ENCODE assay signal across 17 cellular contexts in genomic region chr9:7118653-7119052, GRCh38.
A peak's percentile ranks its signal among the peaks of the same experiment; 100 is the strongest.
DNase-seq lines count a peak whose midpoint lies in the region; ATAC-seq and TF ChIP-seq lines count a peak whose summit lies in the region.
"Had no signal": no experiment of that assay in that cellular context is flagged by ENCODE, and none has a peak within 500 bp of the region (broad histone marks: within the 10 kb centered on the region; RNA-seq: fewer than 3 reads in every experiment).

No MANE protein-coding gene starts in this region.

- no peaks in the 10 kb centered on the region for H3K27me3 Mint-ChIP-seq in activated naive CD4-positive, alpha-beta T cell treated with anti-CD3 and anti-CD28 coated beads for 36 hours (ENCODE audit: low read depth)

- H3K27ac ChIP-seq in effector memory CD4-positive, alpha-beta T cell (ENCODE audit: insufficient read depth, low read length, poor library complexity, severe bottlenecking): no peak overlapping the region
- H3K27ac ChIP-seq: prostate gland had no signal

- peaks cover 7% of the 10 kb centered on the region for H3K36me3 ChIP-seq in effector memory CD4-positive, alpha-beta T cell (ENCODE audit: control insufficient read depth, insufficient read depth, low read length)
- H3K36me3 ChIP-seq: prostate gland had no signal

- no peak overlapping the region for H3K4me3 ChIP-seq in epithelial cell of esophagus (ENCODE audit: low read length)
- no peak overlapping the region for H3K4me3 ChIP-seq in effector memory CD4-positive, alpha-beta T cell (ENCODE audit: insufficient read depth, low read depth, low read length, poor library complexity, severe bottlenecking)
- H3K4me3 ChIP-seq: prostate gland had no signal

- H3K4me3 Mint-ChIP-seq in activated naive CD4-positive, alpha-beta T cell treated with anti-CD3 and anti-CD28 coated beads for 36 hours: no peak overlapping the region
- H3K4me3 Mint-ChIP-seq: T-helper 1 cell treated with Interleukin-12 subunit alpha and Interleukin-12 subunit beta and Interleukin-4 antibody, amounts not matched to agents 30 μg/mL and 1 μg/mL, for 36 hours had no signal

- peak; percentile 5 for DNase-seq in ELR (ENCODE audit: low read depth)
- DNase-seq in epithelial cell of esophagus (ENCODE audit: low read depth): peak; percentile 15
- no peak for DNase-seq in GM13977 (ENCODE audit: low spot score)
- no peak for DNase-seq in DMS 273 treated with DMSO at 0.1 percent for 48 hours (lab: John Stamatoyannopoulos, UW)
- DNase-seq in effector memory CD4-positive, alpha-beta T cell: no peak
- DNase-seq in activated naive CD4-positive, alpha-beta T cell treated with anti-CD3 and anti-CD28 coated beads for 36 hours: no peak
- DNase-seq: ACHN; activated CD4-positive, alpha-beta T cell treated with anti-CD3 and anti-CD28 coated beads for 48 hours; effector CD8-positive, alpha-beta T cell; foreskin melanocyte; NCI-H526 treated with DMSO at 0.1 percent for 48 hours; RPMI8226; stimulated activated CD8-positive, alpha-beta memory T cell treated with anti-CD3 and anti-CD28 coated beads, Interleukin-4, amount 100 ng/mL, for 48 hours had no signal

- CTCF ChIA-PET in activated naive CD4-positive, alpha-beta T cell treated with anti-CD3 and anti-CD28 coated beads for 36 hours (lab: Charles Lee): no interaction called here

- intact Hi-C loops in activated naive CD4-positive, alpha-beta T cell treated with anti-CD3 and anti-CD28 coated beads for 36 hours (cut with micrococcal nuclease): no loop called here

- H3K27me3 ChIP-seq in effector memory CD4-positive, alpha-beta T cell (replicated peaks; ENCODE audit: control insufficient read depth, insufficient read depth, low read length, poor library complexity, severe bottlenecking): no peaks in the 10 kb centered on the region

- H3K4me1 ChIP-seq in effector memory CD4-positive, alpha-beta T cell (ENCODE audit: control insufficient read depth, insufficient read depth, low read length, poor library complexity, severe bottlenecking): no peaks in the 10 kb centered on the region
- H3K4me1 ChIP-seq: prostate gland had no signal

- in situ Hi-C loops in GM13977 (cut with MboI; ENCODE audit: low pct_unique_long_range_greater_than_20kb, low sequenced_read_pairs, unreplicated experiment): no loop called here

- ATAC-seq in GM19463 (IDR thresholded peaks at IDR 0.05; ENCODE audit: unreplicated experiment): peak; percentile 52
- ATAC-seq in HG03039 (IDR thresholded peaks at IDR 0.05; ENCODE audit: unreplicated experiment): peak; percentile 49

- H3K9me3 Mint-ChIP-seq in activated naive CD4-positive, alpha-beta T cell treated with anti-CD3 and anti-CD28 coated beads for 36 hours: no peaks in the 10 kb centered on the region

- no peaks in the 10 kb centered on the region for H3K9me3 ChIP-seq in effector memory CD4-positive, alpha-beta T cell (ENCODE audit: control insufficient read depth, low read length)
- H3K9me3 ChIP-seq: prostate gland had no signal

- peaks cover 15% of the 10 kb centered on the region for H3K4me1 Mint-ChIP-seq in activated naive CD4-positive, alpha-beta T cell treated with anti-CD3 and anti-CD28 coated beads for 36 hours (ENCODE audit: low read depth)

- TF ChIP-seq CTCF in epithelial cell of esophagus (IDR thresholded peaks at IDR 0.05; ENCODE audit: insufficient read depth, low read depth, low read length, missing control alignments) (no peak), GM13977 (IDR thresholded peaks at IDR 0.05; ENCODE audit: extremely low read depth, insufficient read depth, missing control alignments) (no peak)

- peaks cover 17% of the 10 kb centered on the region for H3K36me3 Mint-ChIP-seq in activated naive CD4-positive, alpha-beta T cell treated with anti-CD3 and anti-CD28 coated beads for 36 hours (ENCODE audit: low read depth)

- no peak overlapping the region for H3K27ac Mint-ChIP-seq in activated naive CD4-positive, alpha-beta T cell treated with anti-CD3 and anti-CD28 coated beads for 36 hours
- H3K27ac Mint-ChIP-seq: T-helper 1 cell treated with Interleukin-12 subunit alpha and Interleukin-12 subunit beta and Interleukin-4 antibody, amounts not matched to agents 30 μg/mL and 1 μg/mL, for 36 hours had no signal

Comparison
In these comparisons a context has a peak if more than half of its experiments do, and no peak if none do; other contexts are left out.
1. DNase-seq: peak in ELR (single experiment) and epithelial cell of esophagus (single experiment); none in GM13977 (single experiment), DMS 273 treated with DMSO at 0.1 percent for 48 hours (single experiment), effector memory CD4-positive, alpha-beta T cell (0 of 3) and activated naive CD4-positive, alpha-beta T cell treated with anti-CD3 and anti-CD28 coated beads for 36 hours (single experiment).